Comparison of ENCODE assay signal across 8 cellular contexts in genomic region chr1:53344921-53345838, GRCh38. TPM values are rescaled to one million over a fixed set of nuclear protein-coding genes. Genes with fewer than 3 reads are reported as not detected.
A peak's percentile ranks its signal among the peaks of the same experiment; 100 is the strongest.
DNase-seq lines count a peak whose midpoint lies in the region; ATAC-seq lines count a peak whose summit lies in the region.
"Had no signal": no experiment of that assay in that cellular context is flagged by ENCODE, and none has a peak within 500 bp of the region (broad histone marks: within the 10 kb centered on the region; RNA-seq: fewer than 3 reads in every experiment).

No MANE protein-coding gene starts in this region.

- intact Hi-C loops in posterior vena cava (cut with DNase I): no loop called here

- DNase-seq in posterior vena cava (ENCODE audit: low spot score): peak; percentile 55
- no peak for DNase-seq in stimulated activated CD4-positive, alpha-beta T cell treated with anti-CD3 and anti-CD28 coated beads, Interleukin-2, amount 100 ng/mL, for 48 hours
- no peak for DNase-seq in KG1 (lab: John Stamatoyannopoulos, UW)
- no peak for DNase-seq in stimulated activated CD4-positive, alpha-beta T cell treated with anti-CD3 and anti-CD28 coated beads, Interleukin-1b, Interleukin-23, amount 100 ng/mL, for 48 hours
- DNase-seq: NCI-H1694 treated with DMSO at 0.1 percent for 48 hours had no signal

- peak; percentile 76 for ATAC-seq in GM18909 (IDR thresholded peaks at IDR 0.05; ENCODE audit: poor library complexity, unreplicated experiment)
- ATAC-seq in GM21528 (IDR thresholded peaks at IDR 0.05; ENCODE audit: low FRiP score, unreplicated experiment): peak; percentile 78
- ATAC-seq in HG03354 (IDR thresholded peaks at IDR 0.05; ENCODE audit: poor library complexity, severe bottlenecking, unreplicated experiment): peak; percentile 92

RNA-seq across cellular contexts. Expression of gene LRP8, which starts 17.3 kb away (rescaled TPM):
- 1 to 10 TPM; 5.7 to 7.2 TPM for total RNA-seq in posterior vena cava
